In the genomic region with DNA sequence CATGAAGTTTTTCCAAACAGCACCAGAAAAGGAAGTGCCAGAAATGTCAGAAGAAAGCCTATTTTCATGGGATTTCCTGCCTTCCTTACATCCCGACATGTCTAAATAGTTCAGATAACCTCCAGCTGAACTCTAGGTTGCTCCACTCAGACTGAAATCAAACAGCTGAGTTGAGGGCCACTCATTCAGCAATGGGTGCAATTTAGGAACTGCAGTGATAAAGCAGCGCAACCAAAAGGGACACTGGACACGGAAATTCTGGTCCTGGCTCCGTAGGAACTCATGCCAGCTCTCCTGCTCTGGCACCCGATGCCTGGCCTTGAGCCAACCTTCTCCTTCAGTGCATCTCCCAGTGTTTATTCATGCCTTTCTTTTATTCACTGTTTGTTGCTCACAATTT, we compare ENCODE assay signal across 9 cellular contexts.
DNase-seq lines count a peak whose midpoint lies in the region; ATAC-seq lines count a peak whose summit lies in the region.
"Had no signal": no experiment of that assay in that cellular context is flagged by ENCODE, and none has a peak within 500 bp of the region (broad histone marks: within the 10 kb centered on the region; RNA-seq: fewer than 3 reads in every experiment).

No MANE protein-coding gene starts in this region.

- ATAC-seq in GM18868 (IDR thresholded peaks at IDR 0.05; ENCODE audit: unreplicated experiment) (no peak), GM21526 (IDR thresholded peaks at IDR 0.05; ENCODE audit: low FRiP score, unreplicated experiment) (no peak), HG02970 (IDR thresholded peaks at IDR 0.05; ENCODE audit: low FRiP score, unreplicated experiment) (no peak)

- DNase-seq in H4 (ENCODE audit: low spot score), result peak; percentile 34
- peak; percentile 25 for DNase-seq in NCI-H774 (lab: John Stamatoyannopoulos, UW)
- DNase-seq in epithelial cell of prostate (ENCODE audit: low read depth, low spot score), result no peak
- peak; percentile 17 for DNase-seq in pons (ENCODE audit: low spot score)
- no peak for DNase-seq in activated CD8-positive, alpha-beta memory T cell treated with anti-CD3 and anti-CD28 coated beads, Interleukin-2, amount 50 U/mL, for 4 hours
- DNase-seq: OCI-M1 had no signal

- peak overlapping the region; percentile 86 for H3K27ac ChIP-seq in epithelial cell of prostate

Comparison
In these comparisons a context has a peak if more than half of its experiments do, and no peak if none do; other contexts are left out.
1. DNase-seq: peak in H4 (single experiment), NCI-H774 (single experiment) and pons (single experiment); none in epithelial cell of prostate (single experiment) and activated CD8-positive, alpha-beta memory T cell treated with anti-CD3 and anti-CD28 coated beads, Interleukin-2, amount 50 U/mL, for 4 hours (single experiment).